8 cellular contexts compared by ENCODE assay signal in genomic region chr11:46555269-46556054, GRCh38. TPM values are rescaled to one million over a fixed set of nuclear protein-coding genes. Genes with fewer than 3 reads are reported as not detected.
DNase-seq lines count a peak whose midpoint lies in the region; ATAC-seq and TF ChIP-seq lines count a peak whose summit lies in the region.

No MANE protein-coding gene starts in this region.

- no peaks in the 10 kb centered on the region for H3K27me3 Mint-ChIP-seq in T-helper 1 cell treated with Interleukin-12 subunit alpha and Interleukin-12 subunit beta and Interleukin-4 antibody, amounts not matched to agents 30 μg/mL and 1 μg/mL, for 36 hours (ENCODE audit: low read depth)
- no peaks in the 10 kb centered on the region for H3K27me3 Mint-ChIP-seq in immature natural killer cell (ENCODE audit: low read depth in 3 of 3)

- peak overlapping the region in 8 of 12 donors; percentile 23 to 79 (median 54) for H3K27ac ChIP-seq in heart left ventricle

- H3K36me3 Mint-ChIP-seq in T-helper 1 cell treated with Interleukin-12 subunit alpha and Interleukin-12 subunit beta and Interleukin-4 antibody, amounts not matched to agents 30 μg/mL and 1 μg/mL, for 36 hours (ENCODE audit: low read depth) = peaks cover 5% of the 10 kb centered on the region
- no peaks in the 10 kb centered on the region for H3K36me3 Mint-ChIP-seq in immature natural killer cell

- no peaks in the 10 kb centered on the region for H3K9me3 ChIP-seq in heart left ventricle

- peaks cover 40% of the 10 kb centered on the region for H3K4me1 Mint-ChIP-seq in T-helper 1 cell treated with Interleukin-12 subunit alpha and Interleukin-12 subunit beta and Interleukin-4 antibody, amounts not matched to agents 30 μg/mL and 1 μg/mL, for 36 hours (ENCODE audit: low read depth)
- peaks cover 46 to 64% of the 10 kb centered on the region in 2 donors for H3K4me1 Mint-ChIP-seq in immature natural killer cell

- ATAC-seq in heart left ventricle = no peak
- ATAC-seq in Right ventricle myocardium inferior = no peak

- TF ChIP-seq POLR2A in heart left ventricle (IDR thresholded peaks at IDR 0.05) = no peak

- peak overlapping the region; percentile 48 for H3K4me3 Mint-ChIP-seq in T-helper 1 cell treated with Interleukin-12 subunit alpha and Interleukin-12 subunit beta and Interleukin-4 antibody, amounts not matched to agents 30 μg/mL and 1 μg/mL, for 36 hours
- H3K4me3 Mint-ChIP-seq in immature natural killer cell = no peak overlapping the region

- no peak for DNase-seq in heart left ventricle
- no peak for DNase-seq in Right ventricle myocardium inferior (ENCODE audit: missing footprints)
- DNase-seq in immature natural killer cell = no peak
- no peak for DNase-seq in midbrain (lab: John Stamatoyannopoulos, UW)
- no peak for DNase-seq in NOMO-1 treated with DMSO at 0.1 percent for 48 hours (lab: John Stamatoyannopoulos, UW; ENCODE audit: unreplicated experiment)
- DNase-seq in SKM-1 treated with dmso at 0.1 percent for 144 hours (lab: John Stamatoyannopoulos, UW; ENCODE audit: unreplicated experiment) = no peak
- DNase-seq in central memory CD4-positive, alpha-beta T cell = no peak

- intact Hi-C loops in heart left ventricle (cut with DNase I) = no loop called here
- intact Hi-C loops in Right ventricle myocardium inferior (cut with DNase I) = loop anchor here (5.0 kb wide), 1 partner anchor 37 kb away; the partner anchor contains the start of gene AMBRA1

- no peak for TF ChIP-seq CTCF in heart left ventricle (IDR thresholded peaks at IDR 0.05)

- peaks cover 11 to 56% (median 34%) of the 10 kb centered on the region in 12 donors for H3K4me1 ChIP-seq in heart left ventricle

- no peaks in the 10 kb centered on the region for H3K9me3 Mint-ChIP-seq in T-helper 1 cell treated with Interleukin-12 subunit alpha and Interleukin-12 subunit beta and Interleukin-4 antibody, amounts not matched to agents 30 μg/mL and 1 μg/mL, for 36 hours
- no peaks in the 10 kb centered on the region for H3K9me3 Mint-ChIP-seq in immature natural killer cell

- peak overlapping the region; percentile 68 for H3K27ac Mint-ChIP-seq in T-helper 1 cell treated with Interleukin-12 subunit alpha and Interleukin-12 subunit beta and Interleukin-4 antibody, amounts not matched to agents 30 μg/mL and 1 μg/mL, for 36 hours
- H3K27ac Mint-ChIP-seq in immature natural killer cell = peak overlapping the region in 4 of 6 donors; percentile 1 to 49 (median 37)

- H3K4me3 ChIP-seq in heart left ventricle = no peak overlapping the region

- no peaks in the 10 kb centered on the region for H3K27me3 ChIP-seq in heart left ventricle

- 39 to 48% (median 43%) methylated on average over 2 of the region's 2 CpGs for WGBS in heart left ventricle, 4 donors

- no peaks in the 10 kb centered on the region for H3K36me3 ChIP-seq in heart left ventricle

RNA-seq across cellular contexts. Expression of gene AMBRA1, which starts 38.4 kb away (rescaled TPM):
- 10 to 100 TPM; 13.3 to 23.5 (median 16.7) TPM for total RNA-seq in heart left ventricle
- 10 to 100 TPM in 1 of 2 donors, 1 to 10 TPM in 1; 5.6 to 11.0 TPM for polyA plus RNA-seq in heart left ventricle
- 14.8 TPM for total RNA-seq in Right ventricle myocardium inferior
- 10 to 100 TPM in 1 of 3 donors, 1 to 10 TPM in 2; 5.3 to 12.8 (median 7.4) TPM for polyA plus RNA-seq in immature natural killer cell
